In genomic region chr2:172425336-172425735, GRCh38 we compare ENCODE assay signal across 22 cellular contexts.
"Had no signal": no experiment of that assay in that cellular context is flagged by ENCODE, and none has a peak within 500 bp of the region (broad histone marks: within the 10 kb centered on the region; RNA-seq: fewer than 3 reads in every experiment).

No MANE protein-coding gene starts in this region.

- H3K9me3 ChIP-seq: adrenal gland, mucosa of descending colon, tibial nerve, vagina had no signal

- H3K27ac ChIP-seq: adrenal gland, cardiac muscle cell, skin epidermis, vagina had no signal

- H3K4me3 Mint-ChIP-seq: activated CD4-positive, alpha-beta T cell treated with anti-CD3 and anti-CD28 coated beads, Interleukin-2, amount 10 ng/mL, durations not matched to agents 7 days and 5 days; effector memory CD8-positive, alpha-beta T cell; stimulated activated naive CD8-positive, alpha-beta T cell treated with anti-CD3 and anti-CD28 coated beads, Interleukin-15, Interleukin-2, amounts not matched to agents 100 ng/mL and 50 ng/mL, for 24 hours had no signal

- ATAC-seq: activated CD4-positive, CD25-positive, alpha-beta regulatory T cell treated with anti-CD3 and anti-CD28 coated beads, Interleukin-2, amount 50 U/mL, for 24 hours; activated naive CD4-positive, alpha-beta T cell treated with anti-CD3 and anti-CD28 coated beads, Interleukin-2, amount 50 U/mL, for 72 hours; effector memory CD8-positive, alpha-beta T cell; left ventricle myocardium superior; mucosa of descending colon; naive thymus-derived CD8-positive, alpha-beta T cell had no signal

- H3K27ac Mint-ChIP-seq: activated CD4-positive, alpha-beta T cell treated with anti-CD3 and anti-CD28 coated beads, Interleukin-2, amount 10 ng/mL, durations not matched to agents 7 days and 5 days; activated naive CD4-positive, alpha-beta T cell treated with anti-CD3 and anti-CD28 coated beads, Interleukin-2, amount 50 U/mL, for 72 hours; effector memory CD8-positive, alpha-beta T cell; stimulated activated naive CD8-positive, alpha-beta T cell treated with anti-CD3 and anti-CD28 coated beads, Interleukin-15, Interleukin-2, amounts not matched to agents 100 ng/mL and 50 ng/mL, for 24 hours had no signal

- H3K36me3 ChIP-seq: adrenal gland, cardiac muscle cell, tibial nerve, vagina had no signal

- H3K36me3 Mint-ChIP-seq: activated naive CD4-positive, alpha-beta T cell treated with anti-CD3 and anti-CD28 coated beads, Interleukin-2, amount 50 U/mL, for 72 hours; naive thymus-derived CD8-positive, alpha-beta T cell had no signal

- DNase-seq: activated CD4-positive, alpha-beta T cell treated with anti-CD3 and anti-CD28 coated beads, Interleukin-2, amount 10 ng/mL, durations not matched to agents 7 days and 5 days; activated CD8-positive, alpha-beta memory T cell treated with anti-CD3 and anti-CD28 coated beads, Interleukin-2, amount 50 U/mL, for 48 hours; activated effector memory CD4-positive, alpha-beta T cell treated with anti-CD3 and anti-CD28 coated beads, Interleukin-2, amount 50 U/mL, for 16 hours; activated T-cell treated with anti-CD3 and anti-CD28 coated beads, Interleukin-2, amount 50 U/mL, for 48 hours; adrenal gland; effector memory CD8-positive, alpha-beta T cell; left ventricle myocardium superior; mesenchymal stem cell; mucosa of descending colon; naive thymus-derived CD8-positive, alpha-beta T cell; occipital lobe; posterior cingulate gyrus; stimulated activated CD4-positive, alpha-beta T cell treated with anti-CD3 and anti-CD28 coated beads, Interleukin-2, amount 100 ng/mL, for 48 hours; T-helper 1 cell; T-helper 9 cell had no signal

- H3K9me3 Mint-ChIP-seq: activated CD4-positive, alpha-beta T cell treated with anti-CD3 and anti-CD28 coated beads, Interleukin-2, amount 10 ng/mL, durations not matched to agents 7 days and 5 days; activated naive CD4-positive, alpha-beta T cell treated with anti-CD3 and anti-CD28 coated beads, Interleukin-2, amount 50 U/mL, for 72 hours; effector memory CD8-positive, alpha-beta T cell; naive thymus-derived CD8-positive, alpha-beta T cell; stimulated activated naive CD8-positive, alpha-beta T cell treated with anti-CD3 and anti-CD28 coated beads, Interleukin-15, Interleukin-2, amounts not matched to agents 100 ng/mL and 50 ng/mL, for 24 hours had no signal

- H3K4me3 ChIP-seq: adrenal gland, cardiac muscle cell, mucosa of descending colon, skin epidermis, tibial nerve, vagina had no signal

- H3K27me3 Mint-ChIP-seq: naive thymus-derived CD8-positive, alpha-beta T cell; stimulated activated naive CD8-positive, alpha-beta T cell treated with anti-CD3 and anti-CD28 coated beads, Interleukin-15, Interleukin-2, amounts not matched to agents 100 ng/mL and 50 ng/mL, for 24 hours had no signal

- H3K27me3 ChIP-seq: tibial nerve, vagina had no signal
